25 cellular contexts compared by ENCODE assay signal in genomic region chr1:195472298-195472697, GRCh38.
"Had no signal": no experiment of that assay in that cellular context is flagged by ENCODE, and none has a peak within 500 bp of the region (broad histone marks: within the 10 kb centered on the region; RNA-seq: fewer than 3 reads in every experiment).

No MANE protein-coding gene starts in this region.

- H3K27ac Mint-ChIP-seq: activated CD4-positive, alpha-beta T cell treated with anti-CD3 and anti-CD28 coated beads, Interleukin-2, amount 10 ng/mL, durations not matched to agents 7 days and 5 days; activated CD8-positive, alpha-beta T cell treated with anti-CD3 and anti-CD28 coated beads for 36 hours; activated naive CD4-positive, alpha-beta T cell treated with anti-CD3 and anti-CD28 coated beads, Interleukin-2, amount 50 U/mL, for 72 hours; activated T-helper 17 cell treated with anti-CD3 and anti-CD28 coated beads, Interleukin-2, amount 50 U/mL, for 72 hours; brain; immature natural killer cell; natural killer cell; stimulated activated effector memory CD8-positive, alpha-beta T cell treated with anti-CD3 and anti-CD28 coated beads, Interleukin-12 subunit alpha, Interleukin-12 subunit beta, amount 100 ng/mL, for 72 hours had no signal

- H3K4me1 ChIP-seq: left ventricle myocardium inferior, parathyroid adenoma, right lobe of liver, stomach, suprapubic skin, tibial nerve had no signal

- H3K27me3 Mint-ChIP-seq: activated CD4-positive, alpha-beta T cell treated with anti-CD3 and anti-CD28 coated beads, Interleukin-2, amount 10 ng/mL, durations not matched to agents 7 days and 5 days; activated CD8-positive, alpha-beta T cell treated with anti-CD3 and anti-CD28 coated beads for 36 hours; brain had no signal

- H3K27me3 ChIP-seq: hepatocyte, right lobe of liver, stomach, suprapubic skin, tibial nerve had no signal

- H3K4me3 ChIP-seq: hepatocyte, left ventricle myocardium inferior, right lobe of liver, skin epidermis, stomach, suprapubic skin, tibial nerve had no signal

- H2AFZ ChIP-seq: hepatocyte, parathyroid adenoma had no signal

- H3K4me2 ChIP-seq: hepatocyte had no signal

- H3K9me3 Mint-ChIP-seq: activated CD4-positive, alpha-beta T cell treated with anti-CD3 and anti-CD28 coated beads, Interleukin-2, amount 10 ng/mL, durations not matched to agents 7 days and 5 days had no signal

- H3K9me3 ChIP-seq: right lobe of liver, suprapubic skin, tibial nerve had no signal

- DNase-seq: activated CD4-positive, alpha-beta T cell treated with anti-CD3 and anti-CD28 coated beads, Interleukin-2, amount 10 ng/mL, durations not matched to agents 7 days and 5 days; activated CD4-positive, CD25-positive, alpha-beta regulatory T cell treated with anti-CD3 and anti-CD28 coated beads, Interleukin-2, amount 50 U/mL, for 72 hours; activated CD8-positive, alpha-beta T cell treated with anti-CD3 and anti-CD28 coated beads for 36 hours; activated T-cell treated with anti-CD3 and anti-CD28 coated beads, Interleukin-2, amount 50 U/mL, for 1 hour; aorta; foreskin fibroblast; glutamatergic neuron; immature natural killer cell; left ventricle myocardium inferior; midbrain; natural killer cell; nucleus accumbens; right lobe of liver; stimulated activated CD4-positive, alpha-beta T cell treated with anti-CD3 and anti-CD28 coated beads, Interleukin-2, amount 100 ng/mL, for 24 hours; stomach had no signal

- H3K4me1 Mint-ChIP-seq: activated CD4-positive, alpha-beta T cell treated with anti-CD3 and anti-CD28 coated beads, Interleukin-2, amount 10 ng/mL, durations not matched to agents 7 days and 5 days; activated T-helper 17 cell treated with anti-CD3 and anti-CD28 coated beads, Interleukin-2, amount 50 U/mL, for 72 hours; immature natural killer cell; natural killer cell; stimulated activated effector memory CD8-positive, alpha-beta T cell treated with anti-CD3 and anti-CD28 coated beads, Interleukin-12 subunit alpha, Interleukin-12 subunit beta, amount 100 ng/mL, for 72 hours had no signal

- ATAC-seq: activated CD8-positive, alpha-beta T cell treated with anti-CD3 and anti-CD28 coated beads for 36 hours; activated naive CD4-positive, alpha-beta T cell treated with anti-CD3 and anti-CD28 coated beads, Interleukin-2, amount 50 U/mL, for 72 hours; activated T-helper 17 cell treated with anti-CD3 and anti-CD28 coated beads, Interleukin-2, amount 50 U/mL, for 72 hours; natural killer cell; right lobe of liver; stimulated activated effector memory CD8-positive, alpha-beta T cell treated with anti-CD3 and anti-CD28 coated beads, Interleukin-12 subunit alpha, Interleukin-12 subunit beta, amount 100 ng/mL, for 72 hours had no signal

- H3K36me3 ChIP-seq: left ventricle myocardium inferior, right lobe of liver, stomach, suprapubic skin, tibial nerve had no signal

- H3K9ac ChIP-seq: parathyroid adenoma had no signal

- H3K36me3 Mint-ChIP-seq: activated naive CD4-positive, alpha-beta T cell treated with anti-CD3 and anti-CD28 coated beads, Interleukin-2, amount 50 U/mL, for 72 hours; brain; immature natural killer cell; natural killer cell; stimulated activated effector memory CD8-positive, alpha-beta T cell treated with anti-CD3 and anti-CD28 coated beads, Interleukin-12 subunit alpha, Interleukin-12 subunit beta, amount 100 ng/mL, for 72 hours had no signal

- H3K4me3 Mint-ChIP-seq: activated CD4-positive, alpha-beta T cell treated with anti-CD3 and anti-CD28 coated beads, Interleukin-2, amount 10 ng/mL, durations not matched to agents 7 days and 5 days; activated CD8-positive, alpha-beta T cell treated with anti-CD3 and anti-CD28 coated beads for 36 hours; activated T-helper 17 cell treated with anti-CD3 and anti-CD28 coated beads, Interleukin-2, amount 50 U/mL, for 72 hours; brain; immature natural killer cell; natural killer cell; stimulated activated effector memory CD8-positive, alpha-beta T cell treated with anti-CD3 and anti-CD28 coated beads, Interleukin-12 subunit alpha, Interleukin-12 subunit beta, amount 100 ng/mL, for 72 hours had no signal

- H3K27ac ChIP-seq: hepatocyte, left ventricle myocardium inferior, parathyroid adenoma, right lobe of liver, skin epidermis, stomach, suprapubic skin, tibial nerve, VCaP had no signal

- H3K79me2 ChIP-seq: hepatocyte, parathyroid adenoma had no signal
